22 cellular contexts compared by ENCODE assay signal in genomic region chr4:183962413-183962812, GRCh38. TPM values are rescaled to one million over a fixed set of nuclear protein-coding genes. Genes with fewer than 3 reads are reported as not detected.
A peak's percentile ranks its signal among the peaks of the same experiment; 100 is the strongest.
DNase-seq lines count a peak whose midpoint lies in the region; ATAC-seq and TF ChIP-seq lines count a peak whose summit lies in the region.
"Had no signal": no experiment of that assay in that cellular context is flagged by ENCODE, and none has a peak within 500 bp of the region (broad histone marks: within the 10 kb centered on the region; RNA-seq: fewer than 3 reads in every experiment).

No MANE protein-coding gene starts in this region.

- H3K36me3 ChIP-seq in right atrium auricular region, result no peaks in the 10 kb centered on the region

- TF ChIP-seq CTCF in right atrium auricular region (IDR thresholded peaks at IDR 0.05), result no peak

- DNase-seq in NCI-H1417 treated with DMSO at 0.1 percent for 48 hours (lab: John Stamatoyannopoulos, UW), result peak; percentile 12
- peak; percentile 28 for DNase-seq in NCI-H748 (lab: John Stamatoyannopoulos, UW; ENCODE audit: unreplicated experiment)
- peak; percentile 26 for DNase-seq in left kidney (ENCODE audit: low read depth, low spot score)
- peak; percentile 27 for DNase-seq in superior temporal gyrus (ENCODE audit: extremely low spot score)
- DNase-seq in activated T-cell treated with anti-CD3 and anti-CD28 coated beads, Interleukin-2, amount 50 U/mL, for 48 hours, result no peak
- no peak for DNase-seq in right atrium auricular region (ENCODE audit: low spot score)
- DNase-seq in NCI-H2171 treated with DMSO at 0.1 percent for 48 hours (lab: John Stamatoyannopoulos, UW), result no peak
- DNase-seq: Caco-2; CD8-positive, alpha-beta T cell; NCI-H1048; NCI-H2081 treated with DMSO at 0.1 percent for 48 hours; NCI-H446 treated with DMSO at 0.1 percent for 48 hours; NCI-H526; SHP77 had no signal

- no peak for ATAC-seq in GM19324 (IDR thresholded peaks at IDR 0.05; ENCODE audit: low FRiP score, unreplicated experiment)
- ATAC-seq: CD8-positive, alpha-beta T cell; GM12878; HCT116; Panc1 had no signal

- peak overlapping the region in 1 of 2 donors; percentile 83 for H3K27ac ChIP-seq in right atrium auricular region
- H3K27ac ChIP-seq: C4-2B, RWPE1 had no signal

- H3K4me3 ChIP-seq in right atrium auricular region, result no peak overlapping the region
- H3K4me3 ChIP-seq: GM12878 had no signal

- peaks cover 0 to 31% of the 10 kb centered on the region in 2 donors for H3K4me1 ChIP-seq in right atrium auricular region

- no peaks in the 10 kb centered on the region for H3K9me3 ChIP-seq in right atrium auricular region
- H3K9me3 ChIP-seq: Caco-2 had no signal

- H3K27me3 ChIP-seq in right atrium auricular region, result no peaks in the 10 kb centered on the region

RNA-seq across cellular contexts. Expression of gene STOX2, which starts 57.3 kb away (rescaled TPM):
- 10 to 100 TPM; 18.5 to 25.8 TPM for total RNA-seq in right atrium auricular region
- total RNA-seq: B cell; CD8-positive, alpha-beta T cell; HT-29 had no signal

Comparison
In these comparisons a context has a peak if more than half of its experiments do, and no peak if none do; other contexts are left out.
1. DNase-seq: peak in NCI-H1417 treated with DMSO at 0.1 percent for 48 hours (single experiment), NCI-H748 (single experiment), left kidney (single experiment) and superior temporal gyrus (single experiment); none in activated T-cell treated with anti-CD3 and anti-CD28 coated beads, Interleukin-2, amount 50 U/mL, for 48 hours (0 of 2), right atrium auricular region (single experiment) and NCI-H2171 treated with DMSO at 0.1 percent for 48 hours (single experiment).